Comparison of ENCODE assay signal across 1 cellular context in genomic region chr10:123135415-123136141, GRCh38.
TF ChIP-seq lines count a peak whose summit lies in the region.

Gene HMX3, plus strand, starts transcription at chr10:123135970. Its CDS starts 81 bp downstream, at chr10:123136051.

TF ChIP-seq in HEK293, 187 proteins besides CTCF, POLR2A, EP300 and RAD21 (continued from another document and continues in another):
- no peak for TF ChIP-seq ZNF830 (tag by site-specific recombination; IDR thresholded peaks at IDR 0.05; ENCODE audit: low read depth)
- TF ChIP-seq ZNF654 (tag by site-specific recombination; IDR thresholded peaks at IDR 0.05; ENCODE audit: low read depth) = no peak
- TF ChIP-seq ZNF223 (tag by site-specific recombination; IDR thresholded peaks at IDR 0.05) = no peak
- TF ChIP-seq ZNF10 (tag by site-specific recombination; IDR thresholded peaks at IDR 0.05) = no peak
- peak; percentile 41; the same call in 1 of the 2 replicates for TF ChIP-seq ZNF501 (tag by site-specific recombination; IDR thresholded peaks at IDR 0.05)
- no peak for TF ChIP-seq SALL2 (tag by site-specific recombination; IDR thresholded peaks at IDR 0.05; ENCODE audit: borderline replicate concordance)
- no peak for TF ChIP-seq ZNF518A (tag by site-specific recombination; conservative IDR thresholded peaks at IDR 0.05; ENCODE audit: low read depth)
- no peak for TF ChIP-seq ZNF324 (tag by site-specific recombination; IDR thresholded peaks at IDR 0.05)
- no peak for TF ChIP-seq ZNF341 (tag by site-specific recombination; IDR thresholded peaks at IDR 0.05; ENCODE audit: low read depth)
- no peak for TF ChIP-seq ZBTB21 (tag by site-specific recombination; IDR thresholded peaks at IDR 0.05)
- no peak for TF ChIP-seq ZNF366 (tag by site-specific recombination; conservative IDR thresholded peaks at IDR 0.05)
- peak; percentile 65 for TF ChIP-seq PATZ1 (tag by site-specific recombination; IDR thresholded peaks at IDR 0.05)
- no peak for TF ChIP-seq ZNF843 (tag by site-specific recombination; IDR thresholded peaks at IDR 0.05)
- TF ChIP-seq EGR2 (tag by site-specific recombination; IDR thresholded peaks at IDR 0.05; ENCODE audit: low read depth) = peak; percentile 61
- TF ChIP-seq ZNF571 (tag by site-specific recombination; IDR thresholded peaks at IDR 0.05) = no peak
- TF ChIP-seq SP2 (tag by site-specific recombination; IDR thresholded peaks at IDR 0.05) = peak; percentile 71
- TF ChIP-seq KLF9 (tag by site-specific recombination; IDR thresholded peaks at IDR 0.05; ENCODE audit: low read depth) = no peak
- TF ChIP-seq ZNF19 (tag by site-specific recombination; IDR thresholded peaks at IDR 0.05; ENCODE audit: low read depth) = no peak
- no peak for TF ChIP-seq ZNF24 (tag by site-specific recombination; IDR thresholded peaks at IDR 0.05)
- no peak for TF ChIP-seq GLI4 (tag by site-specific recombination; IDR thresholded peaks at IDR 0.05)
- no peak for TF ChIP-seq FEZF1 (tag by site-specific recombination; IDR thresholded peaks at IDR 0.05)
- TF ChIP-seq ZSCAN30 (tag by site-specific recombination; IDR thresholded peaks at IDR 0.05) = no peak
- no peak for TF ChIP-seq ZNF140 (tag by site-specific recombination; IDR thresholded peaks at IDR 0.05)
- TF ChIP-seq KLF10 (tag by site-specific recombination; IDR thresholded peaks at IDR 0.05) = no peak
- 0 out of 2 replicates have a peak, but pooled peaks have one; percentile 31 for TF ChIP-seq SP7 (tag by site-specific recombination; IDR thresholded peaks at IDR 0.05)
- no peak for TF ChIP-seq ZNF416 (tag by site-specific recombination; IDR thresholded peaks at IDR 0.05)
- no peak for TF ChIP-seq ZFP69B (tag by site-specific recombination; IDR thresholded peaks at IDR 0.05)
- 0 out of 2 replicates have a peak, but pooled peaks have one; percentile 19 for TF ChIP-seq ZNF692 (tag by site-specific recombination; IDR thresholded peaks at IDR 0.05)
- no peak for TF ChIP-seq ZFP3 (tag by site-specific recombination; IDR thresholded peaks at IDR 0.05; ENCODE audit: low read depth)
- TF ChIP-seq ZFHX2 (tag by site-specific recombination; conservative IDR thresholded peaks at IDR 0.05) = peak; percentile 85
- no peak for TF ChIP-seq PRDM6 (tag by site-specific recombination; IDR thresholded peaks at IDR 0.05)
- peak; percentile 80 for TF ChIP-seq KLF1 (tag by site-specific recombination; IDR thresholded peaks at IDR 0.05)
- no peak; the same call in 1 of the 2 replicates for TF ChIP-seq ZNF398 (tag by site-specific recombination; IDR thresholded peaks at IDR 0.05)
- TF ChIP-seq SP3 (tag by site-specific recombination; IDR thresholded peaks at IDR 0.05) = peak; percentile 54
- peak; percentile 93 for TF ChIP-seq ZNF335 (tag by site-specific recombination; conservative IDR thresholded peaks at IDR 0.05)
- peak; percentile 77 for TF ChIP-seq ZBTB11 (tag by site-specific recombination; conservative IDR thresholded peaks at IDR 0.05; ENCODE audit: low read depth)
- 0 out of 2 replicates have a peak, but pooled peaks have one; percentile 41 for TF ChIP-seq ZFP37 (tag by site-specific recombination; IDR thresholded peaks at IDR 0.05)
- no peak for TF ChIP-seq ZNF26 (tag by site-specific recombination; IDR thresholded peaks at IDR 0.05)
- peak; percentile 69; the same call in 1 of the 2 replicates for TF ChIP-seq GLIS2 (tag by site-specific recombination; IDR thresholded peaks at IDR 0.05)
- peak; percentile 88 for TF ChIP-seq ZBTB8A (tag by site-specific recombination; IDR thresholded peaks at IDR 0.05)
- no peak for TF ChIP-seq ZNF544 (tag by site-specific recombination; IDR thresholded peaks at IDR 0.05)
- no peak for TF ChIP-seq ZBTB1 (tag by site-specific recombination; IDR thresholded peaks at IDR 0.05)
- no peak for TF ChIP-seq ZNF292 (tag by site-specific recombination; IDR thresholded peaks at IDR 0.05; ENCODE audit: borderline replicate concordance, low read depth)
- peak; percentile 9; the same call in 1 of the 2 replicates for TF ChIP-seq ZXDB (tag by site-specific recombination; IDR thresholded peaks at IDR 0.05)
- no peak for TF ChIP-seq ZNF138 (tag by site-specific recombination; IDR thresholded peaks at IDR 0.05; ENCODE audit: borderline replicate concordance)
- no peak for TF ChIP-seq ZNF148 (tag by site-specific recombination; IDR thresholded peaks at IDR 0.05; ENCODE audit: borderline replicate concordance)
